Comparison of ENCODE assay signal across 28 cellular contexts in genomic region chrX:33285550-33285949, GRCh38.
"Had no signal": no experiment of that assay in that cellular context is flagged by ENCODE, and none has a peak within 500 bp of the region (broad histone marks: within the 10 kb centered on the region; RNA-seq: fewer than 3 reads in every experiment).

No MANE protein-coding gene starts in this region.

- FAIRE-seq: RCC 7860 had no signal

- H3K4me1 Mint-ChIP-seq: activated CD4-positive, alpha-beta memory T cell treated with anti-CD3 and anti-CD28 coated beads, Interleukin-2, amount 10 ng/mL, durations not matched to agents 7 days and 5 days; activated CD4-positive, alpha-beta T cell treated with anti-CD3 and anti-CD28 coated beads, Interleukin-2, amount 10 ng/mL, durations not matched to agents 7 days and 5 days; activated naive CD8-positive, alpha-beta T cell treated with anti-CD3 and anti-CD28 coated beads, Interleukin-2, amount 10 ng/mL, durations not matched to agents 7 days and 5 days; central memory CD8-positive, alpha-beta T cell; IgD-negative memory B cell; T-helper 17 cell; WTC11 had no signal

- H3K4me3 Mint-ChIP-seq: activated CD4-positive, alpha-beta memory T cell treated with anti-CD3 and anti-CD28 coated beads, Interleukin-2, amount 10 ng/mL, durations not matched to agents 7 days and 5 days; activated CD4-positive, alpha-beta T cell treated with anti-CD3 and anti-CD28 coated beads, Interleukin-2, amount 10 ng/mL, durations not matched to agents 7 days and 5 days; activated naive CD8-positive, alpha-beta T cell treated with anti-CD3 and anti-CD28 coated beads, Interleukin-2, amount 10 ng/mL, durations not matched to agents 7 days and 5 days; central memory CD8-positive, alpha-beta T cell; IgD-negative memory B cell; T-helper 17 cell; WTC11 had no signal

- H3K27me3 Mint-ChIP-seq: activated CD4-positive, alpha-beta memory T cell treated with anti-CD3 and anti-CD28 coated beads, Interleukin-2, amount 10 ng/mL, durations not matched to agents 7 days and 5 days; activated CD4-positive, alpha-beta T cell treated with anti-CD3 and anti-CD28 coated beads, Interleukin-2, amount 10 ng/mL, durations not matched to agents 7 days and 5 days; activated naive CD8-positive, alpha-beta T cell treated with anti-CD3 and anti-CD28 coated beads, Interleukin-2, amount 10 ng/mL, durations not matched to agents 7 days and 5 days; central memory CD8-positive, alpha-beta T cell; IgD-negative memory B cell; T-helper 17 cell had no signal

- H3K27ac ChIP-seq: adrenal gland had no signal

- H3K4me3 ChIP-seq: adrenal gland, MG63 had no signal

- H3K4me1 ChIP-seq: adrenal gland had no signal

- H3K9me3 Mint-ChIP-seq: activated CD4-positive, alpha-beta T cell treated with anti-CD3 and anti-CD28 coated beads, Interleukin-2, amount 10 ng/mL, durations not matched to agents 7 days and 5 days had no signal

- H3K9me3 ChIP-seq: adrenal gland, MG63 had no signal

- H3K36me3 ChIP-seq: adrenal gland, MG63 had no signal

- H3K36me3 Mint-ChIP-seq: activated naive CD8-positive, alpha-beta T cell treated with anti-CD3 and anti-CD28 coated beads, Interleukin-2, amount 10 ng/mL, durations not matched to agents 7 days and 5 days; IgD-negative memory B cell; WTC11 had no signal

- H3K27me3 ChIP-seq: adrenal gland, MG63 had no signal

- H3K27ac Mint-ChIP-seq: activated CD4-positive, alpha-beta memory T cell treated with anti-CD3 and anti-CD28 coated beads, Interleukin-2, amount 10 ng/mL, durations not matched to agents 7 days and 5 days; activated CD4-positive, alpha-beta T cell treated with anti-CD3 and anti-CD28 coated beads, Interleukin-2, amount 10 ng/mL, durations not matched to agents 7 days and 5 days; activated naive CD8-positive, alpha-beta T cell treated with anti-CD3 and anti-CD28 coated beads, Interleukin-2, amount 10 ng/mL, durations not matched to agents 7 days and 5 days; IgD-negative memory B cell; T-helper 17 cell; WTC11 had no signal

- DNase-seq: activated CD4-positive, alpha-beta memory T cell treated with anti-CD3 and anti-CD28 coated beads, Interleukin-2, amount 10 ng/mL, durations not matched to agents 7 days and 5 days; activated CD4-positive, alpha-beta T cell treated with anti-CD3 and anti-CD28 coated beads for 1 hour; activated CD4-positive, alpha-beta T cell treated with anti-CD3 and anti-CD28 coated beads, Interleukin-2, amount 10 ng/mL, durations not matched to agents 7 days and 5 days; activated CD8-positive, alpha-beta memory T cell treated with anti-CD3 and anti-CD28 coated beads, Interleukin-2, amount 50 U/mL, for 48 hours; activated naive CD4-positive, alpha-beta T cell treated with anti-CD3 and anti-CD28 coated beads, Interleukin-2, amount 50 U/mL, for 16 hours; activated naive CD8-positive, alpha-beta T cell treated with anti-CD3 and anti-CD28 coated beads, Interleukin-2, amount 10 ng/mL, durations not matched to agents 7 days and 5 days; activated T-cell treated with anti-CD3 and anti-CD28 coated beads, Interleukin-2, amount 50 U/mL, for 1 hour; adrenal gland; anterior cingulate cortex; KG1; MG63; MV-4-11; NCI-H1092 treated with DMSO at 0.1 percent for 48 hours; NCI-H1417 treated with DMSO at 0.1 percent for 48 hours; NCI-H1694; NCI-H2029; NCI-H2107; NCI-H2171 treated with DMSO at 0.1 percent for 48 hours; NCI-H510A treated with DMSO at 0.1 percent for 48 hours; NCI-H69; NK-92 treated with Interleukin-12 subunit alpha and Interleukin-12 subunit beta, amount 100 ng/mL, for 24 hours; SIG-M5; T-helper 17 cell; T-helper 9 cell had no signal
